ENCODE assay signal across 8 cellular contexts in the genomic region with DNA sequence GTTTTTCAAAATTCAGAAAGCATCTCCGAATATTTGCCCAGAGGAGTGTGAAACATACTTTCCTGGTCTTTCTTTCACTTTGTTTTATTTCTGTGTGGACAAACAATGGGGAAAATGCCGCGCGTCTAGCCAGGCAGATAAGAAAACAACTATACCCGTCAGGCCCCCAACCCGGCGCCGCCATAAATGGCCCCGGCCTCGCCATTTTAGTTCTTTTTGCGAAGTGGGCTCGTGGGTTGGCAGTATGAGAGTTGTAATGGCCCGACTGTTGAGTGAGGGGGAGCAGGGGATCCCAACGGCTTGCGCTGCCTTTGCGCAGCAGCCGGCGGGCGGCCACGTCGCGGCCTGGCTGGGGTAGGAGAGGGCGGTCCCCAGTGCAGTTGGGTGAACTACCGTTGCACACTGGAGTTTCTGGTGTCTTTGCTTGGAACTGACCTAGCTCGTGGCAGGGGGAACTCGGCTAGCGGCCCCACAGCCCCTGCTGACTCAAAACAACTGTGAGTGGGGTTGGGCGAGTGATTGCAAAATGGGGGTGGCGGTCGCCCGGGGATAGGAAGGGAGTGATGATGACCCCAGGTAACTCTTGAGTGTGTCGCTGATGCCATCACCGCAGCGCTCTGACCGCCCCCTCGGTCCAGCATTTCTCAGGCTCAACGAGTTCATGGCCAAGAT. TPM values are rescaled to one million over a fixed set of nuclear protein-coding genes. Genes with fewer than 3 reads are reported as not detected.
DNase-seq lines count a peak whose midpoint lies in the region; ATAC-seq lines count a peak whose summit lies in the region.

No MANE protein-coding gene starts in this region.

- peaks cover 49% of the 10 kb centered on the region for H3K36me3 ChIP-seq in NT2/D1 (ENCODE audit: insufficient read depth, insufficient read length, low read length)

- ATAC-seq in HG03097 (IDR thresholded peaks at IDR 0.05; ENCODE audit: low FRiP score, unreplicated experiment) (peak; percentile 35), HG02981 (IDR thresholded peaks at IDR 0.05; ENCODE audit: unreplicated experiment) (no peak)

- peak overlapping the region; percentile 100 for H3K9ac ChIP-seq in NT2/D1 (ENCODE audit: insufficient read length, low read depth)

- no peaks in the 10 kb centered on the region for H3K9me3 ChIP-seq in NT2/D1 (ENCODE audit: insufficient read depth, low read length)

- no peaks in the 10 kb centered on the region for H3K27me3 ChIP-seq in NT2/D1 (ENCODE audit: insufficient read depth, insufficient read length)

- no peaks in the 10 kb centered on the region for H3K4me1 ChIP-seq in NT2/D1 (ENCODE audit: insufficient read depth, insufficient read length)

- H3K27ac ChIP-seq in epithelial cell of prostate = peak overlapping the region; percentile 87

- DNase-seq in GDM1 (lab: John Stamatoyannopoulos, UW) (peak; percentile 60), NT2/D1 (ENCODE audit: low read depth, low spot score) (no peak), activated T-cell treated with anti-CD3 and anti-CD28 coated beads for 1 hour (ENCODE audit: low read depth) (peak; percentile 76), epithelial cell of prostate (ENCODE audit: low read depth, low spot score) (no peak), mucosa of gallbladder (ENCODE audit: low spot score) (peak; percentile 72)
- DNase-seq in stimulated activated CD8-positive, alpha-beta memory T cell treated with anti-CD3 and anti-CD28 coated beads, Interleukin-4, amount 100 ng/mL, for 1 hour (ENCODE audit: low read depth in 2 of 2, low spot score in 1 of 2) = peak; percentile 64 to 72

- peak overlapping the region; percentile 95 for H3K4me3 ChIP-seq in NT2/D1 (ENCODE audit: insufficient read length, low read depth)

RNA-seq across cellular contexts. Expression of gene HSPA1B, which starts 7.3 kb away (rescaled TPM):
- 277 TPM for total RNA-seq in mucosa of gallbladder

RNA-seq across cellular contexts. Expression of gene HSPA1A, which starts 19.5 kb away (rescaled TPM):
- 347 TPM for total RNA-seq in mucosa of gallbladder

RNA-seq across cellular contexts. Expression of gene HSPA1L, which starts 19.8 kb away (rescaled TPM):
- 2.8 TPM for total RNA-seq in mucosa of gallbladder

RNA-seq across cellular contexts. Expression of gene NEU1, which starts 27.8 kb away (rescaled TPM):
- 91.2 TPM for total RNA-seq in mucosa of gallbladder

RNA-seq across cellular contexts. Expression of gene LSM2, which starts 28.1 kb away (rescaled TPM):
- total RNA-seq in mucosa of gallbladder = 32.5 TPM

Comparison
In these comparisons a context has a peak if more than half of its experiments do, and no peak if none do; other contexts are left out.
1. DNase-seq: peak in GDM1 (single experiment), activated T-cell treated with anti-CD3 and anti-CD28 coated beads for 1 hour (single experiment), mucosa of gallbladder (single experiment) and stimulated activated CD8-positive, alpha-beta memory T cell treated with anti-CD3 and anti-CD28 coated beads, Interleukin-4, amount 100 ng/mL, for 1 hour (2 of 2); none in NT2/D1 (single experiment) and epithelial cell of prostate (single experiment).